8 cellular contexts compared by ENCODE assay signal in the genomic region with DNA sequence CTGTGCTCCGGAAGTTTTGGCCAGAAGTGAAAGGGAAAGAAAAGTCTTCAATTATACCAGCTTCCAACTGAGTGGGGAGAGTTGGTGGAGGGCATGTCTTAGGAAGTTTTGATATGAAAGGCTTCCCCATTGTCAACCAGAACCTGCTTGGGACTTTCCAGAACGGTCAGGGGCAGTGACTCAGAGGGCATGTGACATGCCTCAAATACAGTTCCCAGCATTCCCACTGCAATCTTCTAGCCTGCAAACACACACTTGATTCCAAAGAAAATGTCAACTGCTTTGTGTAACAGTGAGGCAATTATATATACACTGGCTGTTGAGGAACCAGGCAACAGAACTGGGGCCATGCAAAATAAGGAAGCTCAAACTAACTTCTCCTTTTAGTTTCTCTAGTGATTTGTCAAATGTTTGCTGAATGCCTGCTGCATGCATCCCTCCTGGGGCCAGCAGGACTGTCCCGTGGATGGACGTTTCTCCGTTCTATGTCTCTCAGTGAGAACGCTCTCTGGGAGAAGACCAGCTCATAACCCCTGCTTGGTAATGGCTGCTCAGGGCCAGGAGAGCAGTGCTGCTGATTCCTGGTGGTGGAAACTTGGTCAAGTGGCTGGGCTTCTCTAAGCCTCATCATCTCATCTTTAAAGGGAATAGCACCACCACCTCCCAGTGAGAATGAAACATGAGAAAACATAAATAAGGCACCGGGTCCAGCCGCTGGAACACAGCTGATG.
A peak's percentile ranks its signal among the peaks of the same experiment; 100 is the strongest.
DNase-seq lines count a peak whose midpoint lies in the region; ATAC-seq and TF ChIP-seq lines count a peak whose summit lies in the region.

No MANE protein-coding gene starts in this region.

- ATAC-seq in GM19372 (IDR thresholded peaks at IDR 0.05; ENCODE audit: low read depth, unreplicated experiment): peak; percentile 70

- in situ Hi-C loops in brain microvascular endothelial cell (cut with HindIII; ENCODE audit: low pct_ligation_motif_present, low sequenced_read_pairs): no loop called here

- H3K27me3 ChIP-seq in brain microvascular endothelial cell (replicated peaks): no peaks in the 10 kb centered on the region

- TF ChIP-seq CTCF in brain microvascular endothelial cell (IDR thresholded peaks at IDR 0.05; ENCODE audit: low read depth, low read length, missing control alignments): no peak

- peaks cover 59% of the 10 kb centered on the region for H3K36me3 ChIP-seq in brain microvascular endothelial cell (replicated peaks)

- DNase-seq in AG08396 (ENCODE audit: low spot score) (peak; percentile 90), MV-4-11 (lab: John Stamatoyannopoulos, UW) (peak; percentile 98), brain microvascular endothelial cell (peak; percentile 87), left kidney (ENCODE audit: low read depth, low spot score) (peak; percentile 51), superior temporal gyrus (ENCODE audit: extremely low spot score) (peak; percentile 27), NCI-H82 treated with DMSO at 0.1 percent for 48 hours (lab: John Stamatoyannopoulos, UW; ENCODE audit: unreplicated experiment) (no peak), NCI-H146 (lab: John Stamatoyannopoulos, UW) (no peak)

- peak overlapping the region; percentile 96 for H3K27ac ChIP-seq in brain microvascular endothelial cell

- H3K4me3 ChIP-seq in brain microvascular endothelial cell (ENCODE audit: low read depth, low read length): no peak overlapping the region

Comparison
In these comparisons a context has a peak if more than half of its experiments do, and no peak if none do; other contexts are left out.
1. DNase-seq: peak in AG08396 (single experiment), MV-4-11 (single experiment), brain microvascular endothelial cell (single experiment), left kidney (single experiment) and superior temporal gyrus (single experiment); none in NCI-H82 treated with DMSO at 0.1 percent for 48 hours (single experiment) and NCI-H146 (single experiment).